ENCODE assay signal across 14 cellular contexts in genomic region chr22:38348751-38349496, GRCh38. TPM values are rescaled to one million over a fixed set of nuclear protein-coding genes. Genes with fewer than 3 reads are reported as not detected.
A peak's percentile ranks its signal among the peaks of the same experiment; 100 is the strongest.
DNase-seq lines count a peak whose midpoint lies in the region; ATAC-seq and TF ChIP-seq lines count a peak whose summit lies in the region.
"Had no signal": no experiment of that assay in that cellular context is flagged by ENCODE, and none has a peak within 500 bp of the region (broad histone marks: within the 10 kb centered on the region; RNA-seq: fewer than 3 reads in every experiment).

No MANE protein-coding gene starts in this region.

- H3K9me3 Mint-ChIP-seq in activated CD4-positive, alpha-beta T cell treated with anti-CD3 and anti-CD28 coated beads, Interleukin-2, amount 10 ng/mL, durations not matched to agents 24 days and 14 days, result no peaks in the 10 kb centered on the region
- H3K9me3 Mint-ChIP-seq: CD4-positive, alpha-beta memory T cell; HFFc6 had no signal

- DNase-seq in activated CD4-positive, alpha-beta T cell treated with anti-CD3 and anti-CD28 coated beads, Interleukin-2, amount 10 ng/mL, durations not matched to agents 24 days and 14 days, result peak; percentile 49
- DNase-seq in activated CD4-positive, alpha-beta T cell treated with anti-CD3 and anti-CD28 coated beads for 48 hours, result no peak
- DNase-seq in PC-9 (no peak), foreskin keratinocyte (no peak), spleen (peak; percentile 56), Kasumi-1 (lab: John Stamatoyannopoulos, UW) (no peak), NCI-H1092 treated with DMSO at 0.1 percent for 48 hours (lab: John Stamatoyannopoulos, UW) (no peak)
- DNase-seq: CD4-positive, alpha-beta memory T cell; NCI-H1436 treated with DMSO at 0.1 percent for 48 hours had no signal

- intact Hi-C loops in activated CD4-positive, alpha-beta T cell treated with anti-CD3 and anti-CD28 coated beads, Interleukin-2, amount 10 ng/mL, durations not matched to agents 24 days and 14 days (cut with micrococcal nuclease), result no loop called here
- intact Hi-C loops in PC-9 (cut with micrococcal nuclease; ENCODE audit: unreplicated experiment) (no loop called here), spleen (cut with DNase I; ENCODE audit: low total_unique reads) (no loop called here)

- no peak overlapping the region for H3K27ac Mint-ChIP-seq in activated CD4-positive, alpha-beta T cell treated with anti-CD3 and anti-CD28 coated beads, Interleukin-2, amount 10 ng/mL, durations not matched to agents 24 days and 14 days
- H3K27ac Mint-ChIP-seq: HFFc6 had no signal

- H3K27me3 ChIP-seq in PC-9 (ENCODE audit: insufficient read depth, low read depth) (no peaks in the 10 kb centered on the region), foreskin keratinocyte (no peaks in the 10 kb centered on the region), spleen (replicated peaks in 1 of 7) (peaks cover 0 to 19% (median 0%) of the 10 kb centered on the region in 7 donors)

- ATAC-seq in foreskin keratinocyte, result no peak
- no peak for ATAC-seq in HG03139 (IDR thresholded peaks at IDR 0.05; ENCODE audit: unreplicated experiment)
- ATAC-seq: Panc1 had no signal

- H3K27ac ChIP-seq in PC-9, result no peak overlapping the region
- peak overlapping the region; percentile 43 for H3K27ac ChIP-seq in foreskin keratinocyte
- no peak overlapping the region for H3K27ac ChIP-seq in spleen
- H3K27ac ChIP-seq: KMS-11, parathyroid adenoma had no signal

- H2AFZ ChIP-seq in PC-9, result no peak overlapping the region
- H2AFZ ChIP-seq: parathyroid adenoma had no signal

- H3K36me3 Mint-ChIP-seq in activated CD4-positive, alpha-beta T cell treated with anti-CD3 and anti-CD28 coated beads, Interleukin-2, amount 10 ng/mL, durations not matched to agents 24 days and 14 days (ENCODE audit: low read depth), result no peaks in the 10 kb centered on the region
- H3K36me3 Mint-ChIP-seq: CD4-positive, alpha-beta memory T cell had no signal

- no peaks in the 10 kb centered on the region for H3K79me2 ChIP-seq in PC-9 (ENCODE audit: low read depth)
- H3K79me2 ChIP-seq: parathyroid adenoma had no signal

- H3K4me1 ChIP-seq in PC-9 (replicated peaks; ENCODE audit: insufficient read depth), result peaks cover 8% of the 10 kb centered on the region
- peaks cover 13% of the 10 kb centered on the region for H3K4me1 ChIP-seq in foreskin keratinocyte
- H3K4me1 ChIP-seq in spleen, result peaks cover 0 to 14% (median 8%) of the 10 kb centered on the region in 6 donors

- H3K9me3 ChIP-seq in PC-9 (ENCODE audit: insufficient read depth, low read depth) (no peaks in the 10 kb centered on the region), spleen (no peaks in the 10 kb centered on the region)

- H4K20me1 ChIP-seq in PC-9 (ENCODE audit: insufficient read depth), result no peaks in the 10 kb centered on the region

- H3K9me2 ChIP-seq in PC-9 (ENCODE audit: insufficient read depth), result no peaks in the 10 kb centered on the region

- 0 out of 2 replicates have a peak overlapping the region, but pooled peaks have one; percentile 19 for H3K4me2 ChIP-seq in PC-9
- H3K4me2 ChIP-seq: KMS-11 had no signal

- CTCF ChIA-PET in PC-9 (lab: Charles Lee), result interaction anchor here (0.6 kb wide), 1 partner anchor 98 kb away, joined by 3 read pairs; no protein-coding TSS in a partner anchor

- TSS peak; percentile 17 for BruUV-seq in PC-9 (replicated peaks; lab: Mats Ljungman, UMichigan)

- H3K4me3 Mint-ChIP-seq in activated CD4-positive, alpha-beta T cell treated with anti-CD3 and anti-CD28 coated beads, Interleukin-2, amount 10 ng/mL, durations not matched to agents 24 days and 14 days, result no peak overlapping the region
- H3K4me3 Mint-ChIP-seq: CD4-positive, alpha-beta memory T cell; HFFc6 had no signal

- POLR2A ChIA-PET in PC-9 (lab: Charles Lee; ENCODE audit: unreplicated experiment), result no interaction called here

- TF ChIP-seq CTCF in PC-9 (conservative IDR thresholded peaks at IDR 0.05) (no peak), foreskin keratinocyte (conservative IDR thresholded peaks at IDR 0.05) (no peak), spleen (IDR thresholded peaks at IDR 0.05 in 8 of 11, conservative IDR thresholded peaks at IDR 0.05 in 3 of 11) (no peak)

- 79 to 90% (median 84%) methylated on average over 14 of the region's 14 CpGs for WGBS in spleen, 5 donors

- no peak for TF ChIP-seq POLR2A in spleen (IDR thresholded peaks at IDR 0.05)

- H3F3A ChIP-seq in PC-9 (ENCODE audit: insufficient read depth, low read depth), result peaks cover 31% of the 10 kb centered on the region; the same call in 1 of the 2 replicates

- H3K36me3 ChIP-seq in PC-9 (ENCODE audit: low read depth) (no peaks in the 10 kb centered on the region), spleen (peaks cover 0 to 21% (median 0%) of the 10 kb centered on the region in 6 donors)

- H3K27me3 Mint-ChIP-seq in activated CD4-positive, alpha-beta T cell treated with anti-CD3 and anti-CD28 coated beads, Interleukin-2, amount 10 ng/mL, durations not matched to agents 24 days and 14 days, result no peaks in the 10 kb centered on the region

- no peaks in the 10 kb centered on the region for H3K4me1 Mint-ChIP-seq in activated CD4-positive, alpha-beta T cell treated with anti-CD3 and anti-CD28 coated beads, Interleukin-2, amount 10 ng/mL, durations not matched to agents 24 days and 14 days
- H3K4me1 Mint-ChIP-seq: CD4-positive, alpha-beta memory T cell had no signal

- H3K4me3 ChIP-seq in PC-9 (no peak overlapping the region), spleen (no peak overlapping the region)

RNA-seq across cellular contexts. Expression of gene CSNK1E, which starts 31.7 kb away (rescaled TPM):
- total RNA-seq in activated CD4-positive, alpha-beta T cell treated with anti-CD3 and anti-CD28 coated beads, Interleukin-2, amount 10 ng/mL, durations not matched to agents 24 days and 14 days, result 157 and 159 TPM in 2 replicates
- total RNA-seq in PC-9 (2021) (331 and 348 TPM in 2 replicates), foreskin keratinocyte (194 and 204 TPM in 2 replicates), spleen (100 to 1,000 TPM in 5 of 7 donors, 10 to 100 TPM in 2; 59.0 to 157 (median 110) TPM)
- polyA plus RNA-seq in foreskin keratinocyte (134 and 153 TPM in 2 replicates), spleen (10 to 100 TPM; 32.8 to 73.9 (median 49.0) TPM)

Comparison
In these comparisons a context has a peak if more than half of its experiments do, and no peak if none do; other contexts are left out.
1. DNase-seq: peak in activated CD4-positive, alpha-beta T cell treated with anti-CD3 and anti-CD28 coated beads, Interleukin-2, amount 10 ng/mL, durations not matched to agents 24 days and 14 days (single experiment) and spleen (single experiment); none in activated CD4-positive, alpha-beta T cell treated with anti-CD3 and anti-CD28 coated beads for 48 hours (single experiment), PC-9 (0 of 2), foreskin keratinocyte (0 of 2), Kasumi-1 (0 of 2) and NCI-H1092 treated with DMSO at 0.1 percent for 48 hours (single experiment).